In genomic region chr16:11161974-11162373, GRCh38 we compare ENCODE assay signal across 18 cellular contexts.
DNase-seq lines count a peak whose midpoint lies in the region; ATAC-seq and TF ChIP-seq lines count a peak whose summit lies in the region.
"Had no signal": no experiment of that assay in that cellular context is flagged by ENCODE, and none has a peak within 500 bp of the region (broad histone marks: within the 10 kb centered on the region; RNA-seq: fewer than 3 reads in every experiment).

No MANE protein-coding gene starts in this region.

- H3K9me3 Mint-ChIP-seq in progenitor cell of endocrine pancreas (ENCODE audit: low read depth), result no peaks in the 10 kb centered on the region
- H3K9me3 Mint-ChIP-seq: H9 had no signal

- H3K4me3 ChIP-seq in gastroesophageal sphincter, result no peak overlapping the region
- H3K4me3 ChIP-seq in sigmoid colon, result no peak overlapping the region

- 14 to 18% methylated on average over 1 to 6 of the region's 7 CpGs for WGBS in gastroesophageal sphincter (ENCODE audit: low coverage in 1 of 2), 2 donors
- WGBS in sigmoid colon, 2 donors, result 70 to 83% methylated on average over 7 of the region's 7 CpGs

- peaks cover 0 to 10% of the 10 kb centered on the region in 2 donors for H3K36me3 ChIP-seq in gastroesophageal sphincter
- H3K36me3 ChIP-seq in sigmoid colon, result peaks cover 0 to 8% (median 6%) of the 10 kb centered on the region in 4 donors
- H3K36me3 ChIP-seq: BE2C had no signal

- TF ChIP-seq EP300 in gastroesophageal sphincter (IDR thresholded peaks at IDR 0.05) (no peak), sigmoid colon (IDR thresholded peaks at IDR 0.05) (no peak)

- TF ChIP-seq POLR2A in gastroesophageal sphincter (IDR thresholded peaks at IDR 0.05), result no peak
- no peak for TF ChIP-seq POLR2A in sigmoid colon (IDR thresholded peaks at IDR 0.05)

- H3K27ac Mint-ChIP-seq in progenitor cell of endocrine pancreas, result no peak overlapping the region

- no peaks in the 10 kb centered on the region for H3K27me3 ChIP-seq in gastroesophageal sphincter
- H3K27me3 ChIP-seq in sigmoid colon, result no peaks in the 10 kb centered on the region
- H3K27me3 ChIP-seq: BE2C had no signal

- no peaks in the 10 kb centered on the region for H3K9me3 ChIP-seq in gastroesophageal sphincter
- H3K9me3 ChIP-seq in sigmoid colon, result no peaks in the 10 kb centered on the region
- H3K9me3 ChIP-seq: BE2C had no signal

- DNase-seq in AG20443 (ENCODE audit: low spot score), result peak; percentile 39
- DNase-seq in sigmoid colon, result no peak
- DNase-seq in progenitor cell of endocrine pancreas (ENCODE audit: low spot score, unreplicated experiment), result no peak
- no peak for DNase-seq in OCI-M2 (lab: John Stamatoyannopoulos, UW; ENCODE audit: unreplicated experiment)
- DNase-seq in SW480 (ENCODE audit: low spot score), result no peak
- DNase-seq: activated naive CD4-positive, alpha-beta T cell; BE2C; central memory CD4-positive, alpha-beta T cell; DMS153; H9; hippocampal formation; NCI-H1105 treated with DMSO at 0.1 percent for 48 hours; retina; SHP77 treated with DMSO at 0.1 percent for 48 hours; stimulated activated naive CD4-positive, alpha-beta T cell treated with Interleukin-2 at 50 U/mL for 16 hours had no signal

- ATAC-seq in gastroesophageal sphincter, result peak; percentile 54
- ATAC-seq in HG03108 (IDR thresholded peaks at IDR 0.05; ENCODE audit: unreplicated experiment), result no peak

- H3K27ac ChIP-seq in VCaP (peak overlapping the region; percentile 76), gastroesophageal sphincter (peak overlapping the region; percentile 13 to 82 (median 80)), sigmoid colon (peak overlapping the region; percentile 65 to 77 (median 72))

- H3K4me1 ChIP-seq in gastroesophageal sphincter (peaks cover 0 to 75% (median 16%) of the 10 kb centered on the region in 3 donors), sigmoid colon (peaks cover 0 to 49% (median 45%) of the 10 kb centered on the region in 4 donors)

- H3K27me3 Mint-ChIP-seq in progenitor cell of endocrine pancreas, result peaks cover 8% of the 10 kb centered on the region

- no peak for TF ChIP-seq CTCF in VCaP (conservative IDR thresholded peaks at IDR 0.05)
- TF ChIP-seq CTCF in gastroesophageal sphincter (IDR thresholded peaks at IDR 0.05), result no peak
- no peak for TF ChIP-seq CTCF in sigmoid colon (IDR thresholded peaks at IDR 0.05)
- TF ChIP-seq CTCF in progenitor cell of endocrine pancreas (IDR thresholded peaks at IDR 0.05; ENCODE audit: unreplicated experiment), result no peak

- H3K36me3 Mint-ChIP-seq in progenitor cell of endocrine pancreas (ENCODE audit: insufficient read depth), result no peaks in the 10 kb centered on the region

- intact Hi-C loops in sigmoid colon (cut with DNase I), result loop anchor here (5.0 kb wide), 1 partner anchor 95 kb away; the partner anchor contains the start of gene SOCS1

- H3K4me3 Mint-ChIP-seq in progenitor cell of endocrine pancreas (ENCODE audit: low read depth), result no peak overlapping the region
- H3K4me3 Mint-ChIP-seq: H9 had no signal

- peaks cover 21% of the 10 kb centered on the region for H3K4me1 Mint-ChIP-seq in progenitor cell of endocrine pancreas (ENCODE audit: low read depth)
